In the genomic region with DNA sequence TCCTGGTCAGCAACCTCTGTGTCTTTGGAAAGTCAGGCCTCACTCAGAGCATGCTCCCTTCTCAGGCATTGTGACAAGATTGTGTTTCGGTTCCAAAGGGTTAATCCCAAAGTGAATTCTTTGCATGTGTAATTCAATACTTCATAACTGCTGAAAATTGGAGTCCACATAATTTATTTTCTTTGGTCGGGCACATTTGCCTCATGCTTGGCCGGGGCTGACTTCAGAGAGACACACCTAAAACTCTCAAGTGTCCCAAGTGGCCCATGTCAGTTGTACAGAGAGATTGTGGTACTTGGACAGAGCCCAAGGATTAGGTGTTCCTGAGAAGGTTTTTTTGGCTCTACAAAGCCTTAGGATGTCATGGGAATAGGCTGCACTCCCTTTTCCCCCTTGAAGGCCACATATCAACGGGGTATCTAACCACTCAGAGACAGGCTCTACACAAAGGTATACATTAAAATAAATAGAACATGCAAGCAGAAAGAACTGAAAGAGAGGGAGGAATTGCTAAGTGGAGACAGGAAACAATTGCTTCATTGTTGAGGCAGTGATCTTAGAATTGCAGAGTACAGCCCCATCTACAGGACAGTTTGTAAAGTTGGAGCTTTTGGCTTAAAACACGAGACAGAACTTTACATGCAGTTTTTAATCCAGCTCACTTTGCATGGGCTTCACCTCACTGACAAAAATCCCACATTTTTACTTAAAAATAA, we compare ENCODE assay signal across 8 cellular contexts.
DNase-seq lines count a peak whose midpoint lies in the region; ATAC-seq, FAIRE-seq and TF ChIP-seq lines count a peak whose summit lies in the region.

No MANE protein-coding gene starts in this region.

- H3K36me3 Mint-ChIP-seq in T-helper 2 cell treated with Interferon-gamma antibody and Interleukin-4, amounts not matched to agents 5 μg/mL and 100 μg/mL, for 36 hours (ENCODE audit: low read depth): no peaks in the 10 kb centered on the region
- no peaks in the 10 kb centered on the region for H3K36me3 Mint-ChIP-seq in CD4-positive, alpha-beta memory T cell

- no peak overlapping the region for H3K27ac ChIP-seq in Panc1 (ENCODE audit: low read length)
- H3K27ac ChIP-seq in CD4-positive, alpha-beta memory T cell (ENCODE audit: low read depth, low read length): no peak overlapping the region

- H3K27me3 Mint-ChIP-seq in T-helper 2 cell treated with Interferon-gamma antibody and Interleukin-4, amounts not matched to agents 5 μg/mL and 100 μg/mL, for 36 hours (ENCODE audit: low read depth): no peaks in the 10 kb centered on the region
- no peaks in the 10 kb centered on the region for H3K27me3 Mint-ChIP-seq in CD4-positive, alpha-beta memory T cell

- intact Hi-C loops in Panc1 (cut with micrococcal nuclease; ENCODE audit: unreplicated experiment): no loop called here
- intact Hi-C loops in CD4-positive, alpha-beta memory T cell (cut with micrococcal nuclease): no loop called here

- peak; percentile 46; the same call in 1 of the 2 replicates for TF ChIP-seq CTCF in Panc1 (IDR thresholded peaks at IDR 0.05)

- no peaks in the 10 kb centered on the region for H3K9me3 Mint-ChIP-seq in T-helper 2 cell treated with Interferon-gamma antibody and Interleukin-4, amounts not matched to agents 5 μg/mL and 100 μg/mL, for 36 hours
- H3K9me3 Mint-ChIP-seq in CD4-positive, alpha-beta memory T cell: peaks cover 0 to 3% (median 0%) of the 10 kb centered on the region in 8 donors

- FAIRE-seq in endometrium (lab: Jason Lieb, UNC): peak; percentile 29

- no peaks in the 10 kb centered on the region for H3K4me1 ChIP-seq in Panc1 (ENCODE audit: control insufficient read depth, insufficient read depth, low read length)
- no peaks in the 10 kb centered on the region for H3K4me1 ChIP-seq in CD4-positive, alpha-beta memory T cell (ENCODE audit: insufficient read depth, low read length)

- no peak for TF ChIP-seq EP300 in Ishikawa (IDR thresholded peaks at IDR 0.05; ENCODE audit: borderline replicate concordance)

- POLR2A ChIA-PET in Panc1 (lab: Charles Lee): no interaction called here
- POLR2A ChIA-PET in CD4-positive, alpha-beta memory T cell (lab: Charles Lee; ENCODE audit: partially characterized antibody): no interaction called here

- CTCF ChIA-PET in Panc1 (lab: Charles Lee): no interaction called here
- CTCF ChIA-PET in CD4-positive, alpha-beta memory T cell (lab: Charles Lee; ENCODE audit: partially characterized antibody): no interaction called here

- in situ Hi-C loops in Panc1 (cut with HindIII; ENCODE audit: low pct_unique_long_range_greater_than_20kb, low sequenced_read_pairs): no loop called here

- H3K9me3 ChIP-seq in Panc1 (ENCODE audit: control insufficient read depth, insufficient read depth, low read depth, low read length): no peaks in the 10 kb centered on the region
- H3K9me3 ChIP-seq in CD4-positive, alpha-beta memory T cell (ENCODE audit: control insufficient read depth in 1 of 2, low read length in 2 of 2): no peaks in the 10 kb centered on the region

- no peaks in the 10 kb centered on the region for H3K36me3 ChIP-seq in Panc1 (ENCODE audit: control insufficient read depth, insufficient read depth, low read length)
- no peaks in the 10 kb centered on the region for H3K36me3 ChIP-seq in CD4-positive, alpha-beta memory T cell (ENCODE audit: insufficient read depth, low read length)

- DNase-seq in EL: peak; percentile 68
- peak; percentile 8 for DNase-seq in Panc1 (ENCODE audit: low read depth, low spot score)
- DNase-seq in midbrain (lab: John Stamatoyannopoulos, UW): peak; percentile 85
- DNase-seq in T-helper 2 cell treated with Interferon-gamma antibody and Interleukin-4, amounts not matched to agents 5 μg/mL and 100 μg/mL, for 36 hours (ENCODE audit: low spot score): no peak
- DNase-seq in CD4-positive, alpha-beta memory T cell: no peak

- H3K4me1 Mint-ChIP-seq in T-helper 2 cell treated with Interferon-gamma antibody and Interleukin-4, amounts not matched to agents 5 μg/mL and 100 μg/mL, for 36 hours (ENCODE audit: low read depth): peaks cover 17% of the 10 kb centered on the region
- no peaks in the 10 kb centered on the region for H3K4me1 Mint-ChIP-seq in CD4-positive, alpha-beta memory T cell

- peak; percentile 63 for TF ChIP-seq RAD21 in Ishikawa (IDR thresholded peaks at IDR 0.05; ENCODE audit: low read depth)

- BruUV-seq in Panc1 (replicated peaks; lab: Mats Ljungman, UMichigan): no TSS peak

- H3K27me3 ChIP-seq in Panc1 (ENCODE audit: control insufficient read depth, insufficient read depth, low read length): no peaks in the 10 kb centered on the region
- no peaks in the 10 kb centered on the region for H3K27me3 ChIP-seq in CD4-positive, alpha-beta memory T cell (ENCODE audit: insufficient read depth, low read length)

- ATAC-seq in GM21786 (IDR thresholded peaks at IDR 0.05; ENCODE audit: unreplicated experiment) (peak; percentile 38), Panc1 (no peak)

- H3K27ac Mint-ChIP-seq in T-helper 2 cell treated with Interferon-gamma antibody and Interleukin-4, amounts not matched to agents 5 μg/mL and 100 μg/mL, for 36 hours: no peak overlapping the region
- H3K27ac Mint-ChIP-seq in CD4-positive, alpha-beta memory T cell: no peak overlapping the region

- H3K4me3 Mint-ChIP-seq in T-helper 2 cell treated with Interferon-gamma antibody and Interleukin-4, amounts not matched to agents 5 μg/mL and 100 μg/mL, for 36 hours: no peak overlapping the region
- peak overlapping the region in 1 of 8 donors; percentile 4 for H3K4me3 Mint-ChIP-seq in CD4-positive, alpha-beta memory T cell

- no peak overlapping the region for H3K4me3 ChIP-seq in Panc1 (ENCODE audit: low read depth in 2 of 2, low read length in 2 of 2)
- H3K4me3 ChIP-seq in CD4-positive, alpha-beta memory T cell (ENCODE audit: low read length in 2 of 2): no peak overlapping the region

TF ChIP-seq in Ishikawa, 13 proteins besides CTCF, POLR2A, EP300 and RAD21:
- 0 out of 2 replicates have a peak, but pooled peaks have one; percentile 14 for TF ChIP-seq CEBPB (IDR thresholded peaks at IDR 0.05)
- no peak for TF ChIP-seq REST (IDR thresholded peaks at IDR 0.05; ENCODE audit: low read depth)

Comparison
In these comparisons a context has a peak if more than half of its experiments do, and no peak if none do; other contexts are left out.
1. DNase-seq: peak in EL (single experiment), Panc1 (single experiment) and midbrain (single experiment); none in T-helper 2 cell treated with Interferon-gamma antibody and Interleukin-4, amounts not matched to agents 5 μg/mL and 100 μg/mL, for 36 hours (single experiment) and CD4-positive, alpha-beta memory T cell (0 of 5).